In genomic region chr2:43539991-43540860, GRCh38 we compare ENCODE assay signal across 10 cellular contexts. TPM values are rescaled to one million over a fixed set of nuclear protein-coding genes. Genes with fewer than 3 reads are reported as not detected.
A peak's percentile ranks its signal among the peaks of the same experiment; 100 is the strongest.
DNase-seq lines count a peak whose midpoint lies in the region; ATAC-seq and TF ChIP-seq lines count a peak whose summit lies in the region.
"Had no signal": no experiment of that assay in that cellular context is flagged by ENCODE, and none has a peak within 500 bp of the region (broad histone marks: within the 10 kb centered on the region; RNA-seq: fewer than 3 reads in every experiment).

No MANE protein-coding gene starts in this region.

- no peaks in the 10 kb centered on the region for H3K9me3 Mint-ChIP-seq in activated naive CD4-positive, alpha-beta T cell treated with anti-CD3 and anti-CD28 coated beads, Interleukin-2, amount 50 U/mL, for 72 hours
- H3K9me3 Mint-ChIP-seq: activated CD4-positive, alpha-beta T cell treated with anti-CD3 and anti-CD28 coated beads, Interleukin-2, amount 10 ng/mL, durations not matched to agents 24 days and 14 days had no signal

- no peak overlapping the region for H3K9ac ChIP-seq in parathyroid adenoma

- H3K27ac ChIP-seq in parathyroid adenoma = peak overlapping the region; percentile 29

- DNase-seq in BJ (ENCODE audit: low read depth) = peak; percentile 97
- DNase-seq in RKO (ENCODE audit: low spot score) = peak; percentile 60
- DNase-seq in fibroblast of pulmonary artery (ENCODE audit: low read depth) = peak; percentile 95
- no peak for DNase-seq in activated naive CD4-positive, alpha-beta T cell treated with anti-CD3 and anti-CD28 coated beads, Interleukin-2, amount 50 U/mL, for 72 hours (ENCODE audit: low spot score in 2 of 2)
- no peak for DNase-seq in T-helper 9 cell
- DNase-seq: activated CD4-positive, alpha-beta T cell treated with anti-CD3 and anti-CD28 coated beads, Interleukin-2, amount 10 ng/mL, durations not matched to agents 24 days and 14 days; stimulated activated CD4-positive, alpha-beta T cell treated with anti-CD3 and anti-CD28 coated beads, Interleukin-4, amount 100 ng/mL, for 4 hours had no signal

- H3K36me3 Mint-ChIP-seq in activated naive CD4-positive, alpha-beta T cell treated with anti-CD3 and anti-CD28 coated beads, Interleukin-2, amount 50 U/mL, for 72 hours = peaks cover 0 to 8% of the 10 kb centered on the region in 2 donors

- CTCF ChIA-PET in BJ (lab: Yijun Ruan, JAX) = interaction anchor here (0.5 to 3.5 kb wide), 11 partner anchors 11 to 1615 kb away, joined by 3 to 22 read pairs (median 4); no protein-coding TSS in a partner anchor

- H3K4me1 ChIP-seq in parathyroid adenoma = no peaks in the 10 kb centered on the region

- H3K27me3 ChIP-seq in BJ (ENCODE audit: control insufficient read depth, insufficient read depth, low read length) = no peaks in the 10 kb centered on the region
- no peaks in the 10 kb centered on the region for H3K27me3 ChIP-seq in parathyroid adenoma (ENCODE audit: control insufficient read depth, insufficient read depth, low read length)

- peak overlapping the region in 1 of 2 donors; percentile 12 for H3K27ac Mint-ChIP-seq in activated naive CD4-positive, alpha-beta T cell treated with anti-CD3 and anti-CD28 coated beads, Interleukin-2, amount 50 U/mL, for 72 hours
- H3K27ac Mint-ChIP-seq: activated CD4-positive, alpha-beta T cell treated with anti-CD3 and anti-CD28 coated beads, Interleukin-2, amount 10 ng/mL, durations not matched to agents 24 days and 14 days had no signal

- POLR2A ChIA-PET in BJ (lab: Charles Lee) = interaction anchor here (0.5 to 0.8 kb wide), 2 partner anchors 313 to 372 kb away, joined by 3 read pairs; no protein-coding TSS in a partner anchor

- H3K4me2 ChIP-seq in parathyroid adenoma (ENCODE audit: low read length) = no peak overlapping the region

- H3K4me3 ChIP-seq in BJ (ENCODE audit: low read depth, low read length) (no peak overlapping the region), fibroblast of pulmonary artery (replicated peaks; ENCODE audit: low read depth, low read length) (no peak overlapping the region), parathyroid adenoma (ENCODE audit: low read depth, low read length) (no peak overlapping the region)

- no peaks in the 10 kb centered on the region for H3K79me2 ChIP-seq in parathyroid adenoma

- H3K9me3 ChIP-seq in parathyroid adenoma (ENCODE audit: control insufficient read depth, low read length) = no peaks in the 10 kb centered on the region

- H3K36me3 ChIP-seq in BJ (ENCODE audit: control insufficient read depth, insufficient read depth, low read length) = no peaks in the 10 kb centered on the region
- no peaks in the 10 kb centered on the region for H3K36me3 ChIP-seq in parathyroid adenoma (ENCODE audit: control insufficient read depth, insufficient read depth, low read length)

- ATAC-seq in activated naive CD4-positive, alpha-beta T cell treated with anti-CD3 and anti-CD28 coated beads, Interleukin-2, amount 50 U/mL, for 72 hours = no peak
- no peak for ATAC-seq in GM21423 (IDR thresholded peaks at IDR 0.05; ENCODE audit: unreplicated experiment)
- ATAC-seq in GM18873 (IDR thresholded peaks at IDR 0.05; ENCODE audit: low FRiP score, unreplicated experiment) = no peak

- H2AFZ ChIP-seq in parathyroid adenoma = no peak overlapping the region

- TF ChIP-seq CTCF in BJ (IDR thresholded peaks at IDR 0.05; ENCODE audit: insufficient read depth, low read depth, low read length) = no peak
- no peak for TF ChIP-seq CTCF in fibroblast of pulmonary artery (IDR thresholded peaks at IDR 0.05; ENCODE audit: low read length, missing control alignments)
- no peak for TF ChIP-seq CTCF in parathyroid adenoma (IDR thresholded peaks at IDR 0.05)

RNA-seq across cellular contexts. Expression of gene THADA, which starts 55.6 kb away (rescaled TPM):
- polyA plus RNA-seq in BJ (2011; rRNA removed) = 15.2 and 21.6 TPM in 2 replicates
- 33.6 and 43.4 TPM in 2 replicates for polyA minus RNA-seq in BJ (2011; rRNA and poly(A)+ RNA removed)
- 10 to 100 TPM; 19.3 to 33.5 TPM for total RNA-seq in activated naive CD4-positive, alpha-beta T cell treated with anti-CD3 and anti-CD28 coated beads, Interleukin-2, amount 50 U/mL, for 72 hours

Comparison
In these comparisons a context has a peak if more than half of its experiments do, and no peak if none do; other contexts are left out.
1. DNase-seq: peak in BJ (single experiment), RKO (single experiment) and fibroblast of pulmonary artery (single experiment); none in activated naive CD4-positive, alpha-beta T cell treated with anti-CD3 and anti-CD28 coated beads, Interleukin-2, amount 50 U/mL, for 72 hours (0 of 2) and T-helper 9 cell (single experiment).